19 cellular contexts compared by ENCODE assay signal in the genomic region with DNA sequence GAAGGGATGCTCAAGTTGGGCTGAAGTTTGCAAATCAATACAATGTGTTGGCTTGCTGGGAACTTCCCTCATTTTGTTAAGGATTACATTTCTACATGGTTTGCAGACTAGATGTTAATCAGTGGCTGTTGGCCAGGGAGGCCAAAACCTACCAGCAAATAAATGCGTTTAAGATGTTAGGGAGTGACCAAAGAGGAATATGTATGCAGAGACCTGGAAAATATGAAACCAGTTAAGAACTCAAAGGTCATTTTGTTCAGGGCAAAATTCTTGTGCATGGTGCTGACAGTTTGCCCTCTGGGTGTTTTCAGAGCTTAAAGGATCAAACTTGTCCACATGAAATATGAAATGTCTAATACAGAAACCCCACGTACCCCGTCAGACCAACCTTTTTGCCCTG. TPM values are rescaled to one million over a fixed set of nuclear protein-coding genes. Genes with fewer than 3 reads are reported as not detected.
DNase-seq lines count a peak whose midpoint lies in the region; ATAC-seq, FAIRE-seq and TF ChIP-seq lines count a peak whose summit lies in the region.
"Had no signal": no experiment of that assay in that cellular context is flagged by ENCODE, and none has a peak within 500 bp of the region (broad histone marks: within the 10 kb centered on the region; RNA-seq: fewer than 3 reads in every experiment).

No MANE protein-coding gene starts in this region.

- TF ChIP-seq CTCF in Caco-2 (IDR thresholded peaks at IDR 0.05; ENCODE audit: insufficient read depth in 1 of 2, low read depth in 1 of 2, low read length in 1 of 2, severe bottlenecking in 1 of 2, unreplicated experiment in 1 of 2): no peak
- TF ChIP-seq CTCF in sigmoid colon (IDR thresholded peaks at IDR 0.05): no peak
- TF ChIP-seq CTCF in PC-3 (conservative IDR thresholded peaks at IDR 0.05; ENCODE audit: low read depth, low read length): no peak

- H3K36me3 Mint-ChIP-seq in Caco-2 (ENCODE audit: insufficient read depth, unreplicated experiment): no peaks in the 10 kb centered on the region
- H3K36me3 Mint-ChIP-seq: CD14-positive monocyte had no signal

- H3F3A ChIP-seq in PC-3 (ENCODE audit: low read length, unreplicated experiment): no peaks in the 10 kb centered on the region

- H3K9ac ChIP-seq in adipocyte (ENCODE audit: low read length) (no peak overlapping the region), PC-3 (ENCODE audit: low read length) (no peak overlapping the region)
- H3K9ac ChIP-seq: BLaER1 had no signal

- H3K79me2 ChIP-seq in PC-3 (ENCODE audit: low read length): no peaks in the 10 kb centered on the region

- H3K4me2 ChIP-seq in PC-3 (ENCODE audit: low read length): no peak overlapping the region
- H3K4me2 ChIP-seq: BLaER1 had no signal

- no peak overlapping the region for H2AFZ ChIP-seq in PC-3 (ENCODE audit: low read length)

- H3K27ac ChIP-seq in sigmoid colon: no peak overlapping the region
- H3K27ac ChIP-seq in PC-3 (ENCODE audit: low read length): no peak overlapping the region
- H3K27ac ChIP-seq: BLaER1 had no signal

- no peaks in the 10 kb centered on the region for H3K36me3 ChIP-seq in Caco-2 (ENCODE audit: control insufficient read depth, insufficient read depth, low read length)
- no peaks in the 10 kb centered on the region for H3K36me3 ChIP-seq in adipocyte (ENCODE audit: control insufficient read depth, insufficient read depth, low read length, severe bottlenecking)
- H3K36me3 ChIP-seq in sigmoid colon: no peaks in the 10 kb centered on the region
- no peaks in the 10 kb centered on the region for H3K36me3 ChIP-seq in PC-3 (ENCODE audit: low read depth, low read length)
- H3K36me3 ChIP-seq: BLaER1 had no signal

- H3K27ac Mint-ChIP-seq in Caco-2 (ENCODE audit: unreplicated experiment): peak overlapping the region; percentile 63

- no peak overlapping the region for H3K4me3 ChIP-seq in Caco-2 (ENCODE audit: low read depth, low read length)
- no peak overlapping the region for H3K4me3 ChIP-seq in adipocyte (ENCODE audit: low read length)
- H3K4me3 ChIP-seq in sigmoid colon: no peak overlapping the region
- no peak overlapping the region for H3K4me3 ChIP-seq in PC-3 (ENCODE audit: low read length)
- H3K4me3 ChIP-seq: BLaER1 had no signal

- H3K9me3 ChIP-seq in Caco-2 (no peaks in the 10 kb centered on the region), adipocyte (ENCODE audit: control insufficient read depth, low read length) (no peaks in the 10 kb centered on the region), sigmoid colon (no peaks in the 10 kb centered on the region), PC-3 (ENCODE audit: low read length) (no peaks in the 10 kb centered on the region)
- H3K9me3 ChIP-seq: BLaER1 had no signal

- DNase-seq in Caco-2 (peak in 1 of 2 experiments; percentile 63), OCI-M1 (lab: John Stamatoyannopoulos, UW) (peak; percentile 16), adipocyte (ENCODE audit: low read depth) (peak; percentile 60), sigmoid colon (peak; percentile 3), PC-3 (no peak), HTR-8/SVneo (ENCODE audit: insufficient read length, low spot score) (no peak)
- DNase-seq: 8988T; Calu3; CD4-positive, alpha-beta memory T cell; DMS79 treated with DMSO at 0.1 percent for 48 hours; GF-D8; GOT3; H7 had no signal

- no peak for TF ChIP-seq EP300 in sigmoid colon (IDR thresholded peaks at IDR 0.05)

- no peaks in the 10 kb centered on the region for H4K20me1 ChIP-seq in PC-3 (ENCODE audit: low read length)
- H4K20me1 ChIP-seq: BLaER1 had no signal

- H3K4me3 Mint-ChIP-seq in Caco-2 (ENCODE audit: unreplicated experiment): no peak overlapping the region
- H3K4me3 Mint-ChIP-seq: CD14-positive monocyte; CD4-positive, alpha-beta memory T cell had no signal

- ATAC-seq in PC-3 (no peak), GM19328 (IDR thresholded peaks at IDR 0.05; ENCODE audit: unreplicated experiment) (no peak)
- ATAC-seq: HCT116, HepG2 had no signal

- intact Hi-C loops in Caco-2 (cut with micrococcal nuclease; ENCODE audit: unreplicated experiment): loop anchor here (1.0 kb wide), 1 partner anchor 19 kb away; no protein-coding TSS in a partner anchor
- intact Hi-C loops in sigmoid colon (cut with DNase I): no loop called here
- intact Hi-C loops in PC-3 (cut with micrococcal nuclease): no loop called here

- H3K4me1 ChIP-seq in Caco-2: peaks cover 19% of the 10 kb centered on the region
- no peaks in the 10 kb centered on the region for H3K4me1 ChIP-seq in adipocyte (ENCODE audit: control insufficient read depth, insufficient read depth, low read length)
- no peaks in the 10 kb centered on the region for H3K4me1 ChIP-seq in sigmoid colon
- H3K4me1 ChIP-seq in PC-3 (ENCODE audit: insufficient read depth, low read length): 0 out of 2 replicates have a peak, but pooled peaks cover under 1% of the 10 kb centered on the region
- H3K4me1 ChIP-seq: BLaER1 had no signal

- no peak for FAIRE-seq in HTR-8/SVneo (lab: Jason Lieb, UNC)
- FAIRE-seq: HepG2 had no signal

- CTCF ChIA-PET in Caco-2 (lab: Charles Lee): no interaction called here
- CTCF ChIA-PET in PC-3 (lab: Charles Lee): no interaction called here

- POLR2A ChIA-PET in Caco-2 (lab: Charles Lee): interaction anchor here (0.6 kb wide), 1 partner anchor 10 kb away, joined by 3 read pairs; no protein-coding TSS in a partner anchor
- POLR2A ChIA-PET in PC-3 (lab: Charles Lee; ENCODE audit: unreplicated experiment): no interaction called here

- no peaks in the 10 kb centered on the region for H3K9me3 Mint-ChIP-seq in Caco-2 (ENCODE audit: unreplicated experiment)
- H3K9me3 Mint-ChIP-seq: CD4-positive, alpha-beta memory T cell had no signal

- H3K4me1 Mint-ChIP-seq in Caco-2 (ENCODE audit: low read depth, unreplicated experiment): peaks cover 29% of the 10 kb centered on the region

- TF ChIP-seq POLR2A in sigmoid colon (IDR thresholded peaks at IDR 0.05): no peak

- WGBS in sigmoid colon, 2 donors: 60 to 80% methylated on average over 3 of the region's 3 CpGs

- no peaks in the 10 kb centered on the region for H3K9me2 ChIP-seq in PC-3 (replicated peaks; ENCODE audit: low read length)

- H3K27me3 Mint-ChIP-seq in Caco-2 (ENCODE audit: insufficient read depth, unreplicated experiment): no peaks in the 10 kb centered on the region
- H3K27me3 Mint-ChIP-seq: CD4-positive, alpha-beta memory T cell had no signal

- BruUV-seq in Caco-2 (replicated peaks; lab: Mats Ljungman, UMichigan): no TSS peak
- no TSS peak for BruUV-seq in PC-3 (replicated peaks; lab: Mats Ljungman, UMichigan)

- H3K27me3 ChIP-seq in Caco-2 (replicated peaks; ENCODE audit: control insufficient read depth, insufficient read depth, low read length): no peaks in the 10 kb centered on the region
- H3K27me3 ChIP-seq in adipocyte (replicated peaks; ENCODE audit: control insufficient read depth, insufficient read depth, low read length): peaks cover 28% of the 10 kb centered on the region
- peaks cover 0 to 33% (median 0%) of the 10 kb centered on the region in 3 donors for H3K27me3 ChIP-seq in sigmoid colon
- no peaks in the 10 kb centered on the region for H3K27me3 ChIP-seq in PC-3 (ENCODE audit: low read length)
- H3K27me3 ChIP-seq: BLaER1 had no signal

RNA-seq across cellular contexts. Expression of a gene that starts 30.3 kb away (rescaled TPM):
- 27.7 and 32.0 TPM in 2 replicates for total RNA-seq in Caco-2 (2022)
- total RNA-seq in sigmoid colon: not detected
- 1 to 10 TPM in 2 of 3 donors, not detected in 1; 1.2 to 2.1 TPM for polyA plus RNA-seq in sigmoid colon
- 2.6 and 3.6 TPM in 2 replicates for total RNA-seq in PC-3 (2014; rRNA removed)
- total RNA-seq: HepG2 had no signal
- polyA plus RNA-seq: AG04450, HepG2 had no signal

Comparison
In these comparisons a context has a peak if more than half of its experiments do, and no peak if none do; other contexts are left out.
1. DNase-seq: peak in OCI-M1 (single experiment), adipocyte (single experiment) and sigmoid colon (single experiment); none in PC-3 (single experiment) and HTR-8/SVneo (single experiment).